In genomic region chr2:129872438-129872837, GRCh38 we compare ENCODE assay signal across 20 cellular contexts.
DNase-seq lines count a peak whose midpoint lies in the region; ATAC-seq and TF ChIP-seq lines count a peak whose summit lies in the region.
"Had no signal": no experiment of that assay in that cellular context is flagged by ENCODE, and none has a peak within 500 bp of the region (broad histone marks: within the 10 kb centered on the region; RNA-seq: fewer than 3 reads in every experiment).

No MANE protein-coding gene starts in this region.

- no peaks in the 10 kb centered on the region for H3K36me3 Mint-ChIP-seq in CD14-positive monocyte
- H3K36me3 Mint-ChIP-seq: CD4-positive, CD25-positive, alpha-beta regulatory T cell had no signal

- no peak overlapping the region for H3K27ac Mint-ChIP-seq in CD14-positive monocyte
- H3K27ac Mint-ChIP-seq: HFFc6 had no signal

- peaks cover 0 to 6% (median 3%) of the 10 kb centered on the region in 3 donors for H3K27me3 Mint-ChIP-seq in CD14-positive monocyte (ENCODE audit: low read depth in 3 of 3)

- peak; percentile 37 for DNase-seq in activated CD8-positive, alpha-beta memory T cell treated with anti-CD3 and anti-CD28 coated beads for 24 hours
- no peak for DNase-seq in activated CD8-positive, alpha-beta memory T cell treated with anti-CD3 and anti-CD28 coated beads, Interleukin-2, amount 50 U/mL, for 4 hours
- DNase-seq in coronary artery (ENCODE audit: low spot score) (peak; percentile 8), foreskin keratinocyte (no peak), DMS114 treated with DMSO at 0.1 percent for 48 hours (lab: John Stamatoyannopoulos, UW; ENCODE audit: unreplicated experiment) (no peak), NCI-H1048 (lab: John Stamatoyannopoulos, UW) (no peak), ACHN (no peak), CD14-positive monocyte (ENCODE audit: low spot score) (no peak)
- DNase-seq: CD4-positive, CD25-positive, alpha-beta regulatory T cell; HFFc6; NCI-H1105; NCI-H1436 treated with DMSO at 0.1 percent for 48 hours; NCI-H187 treated with DMSO at 0.1 percent for 48 hours; NCI-H2171 treated with DMSO at 0.1 percent for 48 hours; NCI-H345; NCI-H510A treated with DMSO at 0.1 percent for 48 hours; Right ventricle myocardium superior had no signal

- in situ Hi-C loops in ACHN (cut with HindIII; ENCODE audit: low pct_ligation_motif_present, low pct_unique_long_range_greater_than_20kb, low sequenced_read_pairs): no loop called here

- peaks cover 17% of the 10 kb centered on the region for H3K4me1 Mint-ChIP-seq in CD14-positive monocyte

- peaks cover 0 to 1% (median 0%) of the 10 kb centered on the region in 7 donors for H3K9me3 Mint-ChIP-seq in CD14-positive monocyte
- H3K9me3 Mint-ChIP-seq: HFFc6 had no signal

- no peak for TF ChIP-seq CTCF in coronary artery (IDR thresholded peaks at IDR 0.05)
- no peak for TF ChIP-seq CTCF in foreskin keratinocyte (conservative IDR thresholded peaks at IDR 0.05)
- no peak for TF ChIP-seq CTCF in CD14-positive monocyte (IDR thresholded peaks at IDR 0.05)

- peak; percentile 65 for ATAC-seq in foreskin keratinocyte

- no peak overlapping the region for H3K4me3 ChIP-seq in coronary artery
- H3K4me3 ChIP-seq: SJSA1 had no signal

- no peak overlapping the region for H3K4me3 Mint-ChIP-seq in CD14-positive monocyte
- H3K4me3 Mint-ChIP-seq: CD4-positive, CD25-positive, alpha-beta regulatory T cell; HFFc6 had no signal

- intact Hi-C loops in CD14-positive monocyte (cut with micrococcal nuclease): loop anchor here in 1 of 2 donors (10.0 kb wide), 1 partner anchor 312 kb away; the partner anchor contains the start of genes MZT2B and SMPD4

- H3K27ac ChIP-seq in coronary artery: no peak overlapping the region
- no peak overlapping the region for H3K27ac ChIP-seq in foreskin keratinocyte
- H3K27ac ChIP-seq: 22Rv1, HL-60, SJSA1 had no signal

- no peaks in the 10 kb centered on the region for H3K27me3 ChIP-seq in foreskin keratinocyte
- H3K27me3 ChIP-seq: SJSA1 had no signal

- H3K4me1 ChIP-seq in foreskin keratinocyte: no peaks in the 10 kb centered on the region
- H3K4me1 ChIP-seq: SJSA1 had no signal

Comparison
In these comparisons a context has a peak if more than half of its experiments do, and no peak if none do; other contexts are left out.
1. DNase-seq: peak in activated CD8-positive, alpha-beta memory T cell treated with anti-CD3 and anti-CD28 coated beads for 24 hours (single experiment) and coronary artery (single experiment); none in activated CD8-positive, alpha-beta memory T cell treated with anti-CD3 and anti-CD28 coated beads, Interleukin-2, amount 50 U/mL, for 4 hours (single experiment), foreskin keratinocyte (0 of 2), DMS114 treated with DMSO at 0.1 percent for 48 hours (single experiment), NCI-H1048 (single experiment), ACHN (single experiment) and CD14-positive monocyte (single experiment).